Comparison of ENCODE assay signal across 8 cellular contexts in the genomic region with DNA sequence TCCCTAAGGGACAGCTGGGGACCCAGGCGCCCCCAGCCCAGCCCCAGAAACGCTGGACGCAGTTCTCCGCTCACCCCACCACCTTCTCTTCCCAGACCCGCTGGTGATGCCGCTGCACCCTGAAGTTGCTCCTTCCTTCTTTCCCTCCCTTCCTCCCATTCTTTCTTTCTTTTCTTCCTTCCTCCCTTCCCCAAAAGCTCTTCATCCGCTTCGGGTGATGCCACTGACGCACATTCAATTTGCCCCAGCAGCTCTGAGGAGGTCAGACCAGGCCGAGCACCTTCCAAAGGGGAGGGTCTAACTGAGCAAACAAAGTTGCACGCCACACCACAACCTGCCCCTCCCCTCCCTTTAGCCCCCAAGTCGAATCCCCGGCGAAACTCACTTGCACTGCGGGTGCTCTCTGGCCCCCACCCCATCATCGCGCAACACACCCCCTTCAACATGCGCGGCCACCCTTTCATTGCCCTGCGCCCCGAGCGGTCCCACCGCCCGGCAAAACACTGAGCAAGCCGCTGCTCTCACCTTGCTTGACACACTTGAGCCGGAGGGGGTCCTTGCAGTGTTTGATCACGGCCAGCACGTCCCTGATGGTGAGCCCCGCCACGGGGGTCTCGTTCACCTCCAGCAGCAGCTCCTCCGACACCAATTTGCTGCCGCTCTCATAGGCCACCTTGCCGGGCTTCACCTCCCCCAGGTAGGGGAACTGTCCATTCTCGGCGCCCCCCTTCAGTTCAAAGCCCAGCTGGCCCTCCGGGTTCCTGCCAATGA. TPM values are rescaled to one million over a fixed set of nuclear protein-coding genes. Genes with fewer than 3 reads are reported as not detected.
DNase-seq lines count a peak whose midpoint lies in the region; ATAC-seq and TF ChIP-seq lines count a peak whose summit lies in the region.

No MANE protein-coding gene starts in this region.

- H3K27ac Mint-ChIP-seq in IgD-negative memory B cell: no peak overlapping the region

- H3K36me3 Mint-ChIP-seq in IgD-negative memory B cell: peaks cover 3% of the 10 kb centered on the region

- intact Hi-C loops in dorsolateral prefrontal cortex (cut with DNase I): loop anchor here (2.0 to 10.0 kb wide), 6 partner anchors 26 to 158 kb away; no protein-coding TSS in a partner anchor

- POLR2A ChIA-PET in AG04450 (lab: Yijun Ruan, JAX): interaction anchor here (0.6 to 1.5 kb wide), 7 partner anchors 32 to 635 kb away, joined by 3 to 9 read pairs (median 4); no protein-coding TSS in a partner anchor

- H3K27ac ChIP-seq in AG04450 (ENCODE audit: low read depth, low read length): peak overlapping the region; percentile 97
- peak overlapping the region; percentile 74 to 99 (median 98) for H3K27ac ChIP-seq in dorsolateral prefrontal cortex
- peak overlapping the region; percentile 80 to 97 for H3K27ac ChIP-seq in liver (ENCODE audit: low read depth in 1 of 2, low read length in 2 of 2)
- H3K27ac ChIP-seq in temporal lobe (ENCODE audit: low read depth, low read length): peak overlapping the region; percentile 97

- peak overlapping the region in 3 of 4 donors; percentile 55 to 57 (median 57) for H3K4me3 Mint-ChIP-seq in IgD-negative memory B cell

- no peak for ATAC-seq in HG03135 (IDR thresholded peaks at IDR 0.05; ENCODE audit: unreplicated experiment)

- H3K36me3 ChIP-seq in liver (ENCODE audit: control insufficient read depth in 4 of 4, insufficient read depth in 3 of 4, low read depth in 1 of 4, low read length in 3 of 4): no peaks in the 10 kb centered on the region

- H3K4me1 Mint-ChIP-seq in IgD-negative memory B cell: no peaks in the 10 kb centered on the region

- CTCF ChIA-PET in AG04450 (lab: Charles Lee): interaction anchor here (0.8 to 2.3 kb wide), 3 partner anchors 155 to 595 kb away, joined by 3 to 10 read pairs (median 5); no protein-coding TSS in a partner anchor

- TF ChIP-seq CTCF in AG04450 (IDR thresholded peaks at IDR 0.05; ENCODE audit: low read depth, low read length) (no peak), dorsolateral prefrontal cortex (IDR thresholded peaks at IDR 0.05 in 54 of 56, conservative IDR thresholded peaks at IDR 0.05 in 2 of 56; ENCODE audit: low read depth in 1 of 56, partially characterized antibody in 56 of 56) (no peak), liver (IDR thresholded peaks at IDR 0.05; ENCODE audit: low read depth, low read length, missing input control) (no peak)

- 1% methylated on average over 37 of the region's 37 CpGs for WGBS in liver

- DNase-seq in AG04450 (ENCODE audit: low read depth, low spot score): no peak
- peak in 9 of 10 donors; percentile 7 to 57 (median 32) for DNase-seq in dorsolateral prefrontal cortex
- no peak for DNase-seq in NCI-H1092 treated with DMSO at 0.1 percent for 48 hours (lab: John Stamatoyannopoulos, UW)
- DNase-seq in NCI-H1048 (lab: John Stamatoyannopoulos, UW): no peak

- H3K9me3 Mint-ChIP-seq in IgD-negative memory B cell: peaks cover 1 to 5% (median 4%) of the 10 kb centered on the region in 3 donors

- no peak for TF ChIP-seq RAD21 in liver (IDR thresholded peaks at IDR 0.05)

- H3K4me3 ChIP-seq in AG04450 (ENCODE audit: low read depth, low read length) (peak overlapping the region; percentile 80), dorsolateral prefrontal cortex (peak overlapping the region; percentile 62 to 96 (median 89)), liver (ENCODE audit: low read depth in 1 of 3, low read length in 3 of 3) (peak overlapping the region; percentile 71 to 84 (median 81))

- peak overlapping the region; percentile 83 to 94 for H3K9ac ChIP-seq in liver (ENCODE audit: low read depth in 1 of 2, low read length in 2 of 2)

- H3K4me1 ChIP-seq in liver (ENCODE audit: control insufficient read depth in 4 of 4, insufficient read depth in 4 of 4, low read length in 3 of 4): peaks cover 0 to 37% (median 19%) of the 10 kb centered on the region in 4 donors

- H3K27me3 Mint-ChIP-seq in IgD-negative memory B cell: peaks cover 25% of the 10 kb centered on the region

- H3K27me3 ChIP-seq in AG04450 (ENCODE audit: control insufficient read depth, insufficient read depth, low read length) (no peaks in the 10 kb centered on the region), dorsolateral prefrontal cortex (no peaks in the 10 kb centered on the region), liver (ENCODE audit: control insufficient read depth in 4 of 4, insufficient read depth in 4 of 4, low read length in 3 of 4) (no peaks in the 10 kb centered on the region)

- H3K9me3 ChIP-seq in AG04450 (ENCODE audit: control insufficient read depth, insufficient read depth, low read length): no peaks in the 10 kb centered on the region; the same call in 1 of the 2 replicates
- no peaks in the 10 kb centered on the region for H3K9me3 ChIP-seq in liver (ENCODE audit: control insufficient read depth in 4 of 4, low read length in 3 of 4)

TF ChIP-seq in liver, 16 proteins besides CTCF, POLR2A, EP300 and RAD21:
- TF ChIP-seq YY1 (IDR thresholded peaks at IDR 0.05) (no peak), GABPA (IDR thresholded peaks at IDR 0.05 in 1 of 2, conservative IDR thresholded peaks at IDR 0.05 in 1 of 2) (no peak), SP1 (IDR thresholded peaks at IDR 0.05) (no peak), FOXA1 (IDR thresholded peaks at IDR 0.05) (no peak), EGR1 (IDR thresholded peaks at IDR 0.05; ENCODE audit: low read depth in 2 of 2) (no peak), TAF1 (conservative IDR thresholded peaks at IDR 0.05) (no peak), NR2F2 (IDR thresholded peaks at IDR 0.05) (no peak), HNF4A (conservative IDR thresholded peaks at IDR 0.05) (no peak), FOXA2 (IDR thresholded peaks at IDR 0.05) (no peak), JUND (IDR thresholded peaks at IDR 0.05) (no peak), RXRA (IDR thresholded peaks at IDR 0.05) (no peak), HNF4G (IDR thresholded peaks at IDR 0.05) (no peak)
- TF ChIP-seq, protein P1, sequence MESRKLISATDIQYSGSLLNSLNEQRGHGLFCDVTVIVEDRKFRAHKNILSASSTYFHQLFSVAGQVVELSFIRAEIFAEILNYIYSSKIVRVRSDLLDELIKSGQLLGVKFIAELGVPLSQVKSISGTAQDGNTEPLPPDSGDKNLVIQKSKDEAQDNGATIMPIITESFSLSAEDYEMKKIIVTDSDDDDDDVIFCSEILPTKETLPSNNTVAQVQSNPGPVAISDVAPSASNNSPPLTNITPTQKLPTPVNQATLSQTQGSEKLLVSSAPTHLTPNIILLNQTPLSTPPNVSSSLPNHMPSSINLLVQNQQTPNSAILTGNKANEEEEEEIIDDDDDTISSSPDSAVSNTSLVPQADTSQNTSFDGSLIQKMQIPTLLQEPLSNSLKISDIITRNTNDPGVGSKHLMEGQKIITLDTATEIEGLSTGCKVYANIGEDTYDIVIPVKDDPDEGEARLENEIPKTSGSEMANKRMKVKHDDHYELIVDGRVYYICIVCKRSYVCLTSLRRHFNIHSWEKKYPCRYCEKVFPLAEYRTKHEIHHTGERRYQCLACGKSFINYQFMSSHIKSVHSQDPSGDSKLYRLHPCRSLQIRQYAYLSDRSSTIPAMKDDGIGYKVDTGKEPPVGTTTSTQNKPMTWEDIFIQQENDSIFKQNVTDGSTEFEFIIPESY (IDR thresholded peaks at IDR 0.05): no peak
- TF ChIP-seq, protein P2, sequence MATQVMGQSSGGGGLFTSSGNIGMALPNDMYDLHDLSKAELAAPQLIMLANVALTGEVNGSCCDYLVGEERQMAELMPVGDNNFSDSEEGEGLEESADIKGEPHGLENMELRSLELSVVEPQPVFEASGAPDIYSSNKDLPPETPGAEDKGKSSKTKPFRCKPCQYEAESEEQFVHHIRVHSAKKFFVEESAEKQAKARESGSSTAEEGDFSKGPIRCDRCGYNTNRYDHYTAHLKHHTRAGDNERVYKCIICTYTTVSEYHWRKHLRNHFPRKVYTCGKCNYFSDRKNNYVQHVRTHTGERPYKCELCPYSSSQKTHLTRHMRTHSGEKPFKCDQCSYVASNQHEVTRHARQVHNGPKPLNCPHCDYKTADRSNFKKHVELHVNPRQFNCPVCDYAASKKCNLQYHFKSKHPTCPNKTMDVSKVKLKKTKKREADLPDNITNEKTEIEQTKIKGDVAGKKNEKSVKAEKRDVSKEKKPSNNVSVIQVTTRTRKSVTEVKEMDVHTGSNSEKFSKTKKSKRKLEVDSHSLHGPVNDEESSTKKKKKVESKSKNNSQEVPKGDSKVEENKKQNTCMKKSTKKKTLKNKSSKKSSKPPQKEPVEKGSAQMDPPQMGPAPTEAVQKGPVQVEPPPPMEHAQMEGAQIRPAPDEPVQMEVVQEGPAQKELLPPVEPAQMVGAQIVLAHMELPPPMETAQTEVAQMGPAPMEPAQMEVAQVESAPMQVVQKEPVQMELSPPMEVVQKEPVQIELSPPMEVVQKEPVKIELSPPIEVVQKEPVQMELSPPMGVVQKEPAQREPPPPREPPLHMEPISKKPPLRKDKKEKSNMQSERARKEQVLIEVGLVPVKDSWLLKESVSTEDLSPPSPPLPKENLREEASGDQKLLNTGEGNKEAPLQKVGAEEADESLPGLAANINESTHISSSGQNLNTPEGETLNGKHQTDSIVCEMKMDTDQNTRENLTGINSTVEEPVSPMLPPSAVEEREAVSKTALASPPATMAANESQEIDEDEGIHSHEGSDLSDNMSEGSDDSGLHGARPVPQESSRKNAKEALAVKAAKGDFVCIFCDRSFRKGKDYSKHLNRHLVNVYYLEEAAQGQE (IDR thresholded peaks at IDR 0.05): no peak
- TF ChIP-seq, protein P3, sequence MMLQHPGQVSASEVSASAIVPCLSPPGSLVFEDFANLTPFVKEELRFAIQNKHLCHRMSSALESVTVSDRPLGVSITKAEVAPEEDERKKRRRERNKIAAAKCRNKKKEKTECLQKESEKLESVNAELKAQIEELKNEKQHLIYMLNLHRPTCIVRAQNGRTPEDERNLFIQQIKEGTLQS (IDR thresholded peaks at IDR 0.05): no peak
- TF ChIP-seq, protein P4, sequence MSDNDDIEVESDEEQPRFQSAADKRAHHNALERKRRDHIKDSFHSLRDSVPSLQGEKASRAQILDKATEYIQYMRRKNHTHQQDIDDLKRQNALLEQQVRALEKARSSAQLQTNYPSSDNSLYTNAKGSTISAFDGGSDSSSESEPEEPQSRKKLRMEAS (IDR thresholded peaks at IDR 0.05): no peak

RNA-seq across cellular contexts. Expression of a gene that starts 0.8 kb away (rescaled TPM):
- polyA plus RNA-seq in AG04450 (2011; rRNA removed) (2.3 and 3.1 TPM in 2 replicates), IgD-negative memory B cell (not detected), liver (1 to 10 TPM in 1 of 2 donors, under 1 TPM in 1; 0.37 to 2.0 TPM)
- polyA minus RNA-seq in AG04450 (2011; rRNA and poly(A)+ RNA removed): 25.8 and 34.4 TPM in 2 replicates
- total RNA-seq in dorsolateral prefrontal cortex (100 to 1,000 TPM; 157 to 311 (median 217) TPM), liver (1 to 10 TPM in 1 of 2 donors, under 1 TPM in 1; 0.79 to 4.1 TPM), temporal lobe (99.1 TPM)

Comparison
In these comparisons a context has a peak if more than half of its experiments do, and no peak if none do; other contexts are left out.
1. DNase-seq: peak in dorsolateral prefrontal cortex (9 of 10); none in AG04450 (single experiment), NCI-H1092 treated with DMSO at 0.1 percent for 48 hours (single experiment) and NCI-H1048 (single experiment).
2. RNA of a gene that starts 0.8 kb away (total RNA-seq): 157 to 311 TPM in dorsolateral prefrontal cortex and 99.1 TPM in temporal lobe (single experiment); 0.79 to 4.1 TPM in liver; every median in the first group is over 10 times any median in the second.
3. Peak in every context shown above with its lines, with median percentiles within 50 percentile points of each other: H3K27ac ChIP-seq and H3K4me3 ChIP-seq.